19 cellular contexts compared by ENCODE assay signal in genomic region chr14:50452285-50452684, GRCh38. TPM values are rescaled to one million over a fixed set of nuclear protein-coding genes. Genes with fewer than 3 reads are reported as not detected.
DNase-seq lines count a peak whose midpoint lies in the region; ATAC-seq and TF ChIP-seq lines count a peak whose summit lies in the region.
"Had no signal": no experiment of that assay in that cellular context is flagged by ENCODE, and none has a peak within 500 bp of the region (broad histone marks: within the 10 kb centered on the region; RNA-seq: fewer than 3 reads in every experiment).

No MANE protein-coding gene starts in this region.

- no peak overlapping the region for H3K4me2 ChIP-seq in smooth muscle cell

- peaks cover 13% of the 10 kb centered on the region for H3F3A ChIP-seq in smooth muscle cell (ENCODE audit: low read depth)

- H3K9me3 ChIP-seq in smooth muscle cell (replicated peaks; ENCODE audit: low read depth) = no peaks in the 10 kb centered on the region

- WGBS in smooth muscle cell (ENCODE audit: low lambda C conversion rate) = 94% methylated on average over 1 of the region's 1 CpG

- peaks cover 49% of the 10 kb centered on the region for H3K36me3 Mint-ChIP-seq in activated CD4-positive, alpha-beta T cell treated with anti-CD3 and anti-CD28 coated beads for 36 hours (ENCODE audit: low read depth)

- no peak overlapping the region for H3K4me3 Mint-ChIP-seq in activated CD4-positive, alpha-beta T cell treated with anti-CD3 and anti-CD28 coated beads for 36 hours
- H3K4me3 Mint-ChIP-seq: WTC11 had no signal

- H3K9ac ChIP-seq in smooth muscle cell (ENCODE audit: low read depth) = peak overlapping the region; percentile 43
- H3K9ac ChIP-seq: parathyroid adenoma had no signal

- H2AFZ ChIP-seq in smooth muscle cell (ENCODE audit: low read depth) = no peak overlapping the region
- H2AFZ ChIP-seq: parathyroid adenoma had no signal

- peaks cover 20% of the 10 kb centered on the region for H3K4me1 Mint-ChIP-seq in activated CD4-positive, alpha-beta T cell treated with anti-CD3 and anti-CD28 coated beads for 36 hours

- peaks cover 5% of the 10 kb centered on the region for H3K9me3 Mint-ChIP-seq in activated CD4-positive, alpha-beta T cell treated with anti-CD3 and anti-CD28 coated beads for 36 hours (ENCODE audit: low read depth)

- no peaks in the 10 kb centered on the region for H3K4me1 ChIP-seq in smooth muscle cell (ENCODE audit: low read depth)

- intact Hi-C loops in activated CD4-positive, alpha-beta T cell treated with anti-CD3 and anti-CD28 coated beads for 36 hours (cut with DNase I, micrococcal nuclease) = loop anchor here in 1 of 2 experiments (5.0 kb wide), 1 partner anchor 110 kb away; no protein-coding TSS in a partner anchor

- no peak overlapping the region for H3K4me3 ChIP-seq in smooth muscle cell

- CTCF ChIA-PET in activated CD4-positive, alpha-beta T cell treated with anti-CD3 and anti-CD28 coated beads for 36 hours (lab: Charles Lee) = interaction anchor here (0.5 to 1.9 kb wide), 2 partner anchors 76 to 131 kb away, joined by 5 to 8 read pairs; no protein-coding TSS in a partner anchor

- H3K27me3 Mint-ChIP-seq in activated CD4-positive, alpha-beta T cell treated with anti-CD3 and anti-CD28 coated beads for 36 hours = no peaks in the 10 kb centered on the region

- peak overlapping the region; percentile 39 for H3K27ac Mint-ChIP-seq in activated CD4-positive, alpha-beta T cell treated with anti-CD3 and anti-CD28 coated beads for 36 hours
- H3K27ac Mint-ChIP-seq: WTC11 had no signal

- H4K20me1 ChIP-seq in smooth muscle cell (ENCODE audit: low read depth) = peaks cover 4% of the 10 kb centered on the region

- no peaks in the 10 kb centered on the region for H3K79me2 ChIP-seq in smooth muscle cell (ENCODE audit: low read depth)
- H3K79me2 ChIP-seq: parathyroid adenoma had no signal

- peak overlapping the region; percentile 88 for H3K27ac ChIP-seq in smooth muscle cell (ENCODE audit: low read depth)
- H3K27ac ChIP-seq: parathyroid adenoma had no signal

- DNase-seq in activated CD4-positive, alpha-beta T cell treated with anti-CD3 and anti-CD28 coated beads for 36 hours = no peak
- no peak for DNase-seq in activated CD4-positive, alpha-beta T cell treated with anti-CD3 and anti-CD28 coated beads, Interleukin-2, amount 50 U/mL, for 4 hours
- DNase-seq in NCI-H69 (lab: John Stamatoyannopoulos, UW) = peak; percentile 43
- peak; percentile 29 for DNase-seq in dedifferentiated amniotic fluid mesenchymal stem cell (ENCODE audit: extremely low spot score)
- no peak for DNase-seq in smooth muscle cell (lab: John Stamatoyannopoulos, UW; ENCODE audit: unreplicated experiment)
- no peak for DNase-seq in NCI-H748 (lab: John Stamatoyannopoulos, UW; ENCODE audit: unreplicated experiment)
- DNase-seq in activated CD4-positive, alpha-beta T cell treated with anti-CD3 and anti-CD28 coated beads for 1 hour = no peak
- DNase-seq: activated effector memory CD4-positive, alpha-beta T cell treated with Interleukin-2 at 50 U/mL for 16 hours; C1 segment of cervical spinal cord; cerebellar nuclear complex; DMS79; KG1; left ventricle myocardium superior; NCI-H146; stimulated activated CD4-positive, alpha-beta T cell treated with anti-CD3 and anti-CD28 coated beads, Interleukin-2, amount 100 ng/mL, for 24 hours; T-helper 1 cell had no signal

- no peak for TF ChIP-seq CTCF in smooth muscle cell (IDR thresholded peaks at IDR 0.05; ENCODE audit: borderline replicate concordance, insufficient read depth, poor library complexity, severe bottlenecking)

- POLR2A ChIA-PET in activated CD4-positive, alpha-beta T cell treated with anti-CD3 and anti-CD28 coated beads for 36 hours (lab: Charles Lee) = no interaction called here

- H3K36me3 ChIP-seq in smooth muscle cell (ENCODE audit: low read depth) = peaks cover 36% of the 10 kb centered on the region

- ATAC-seq in activated CD4-positive, alpha-beta T cell treated with anti-CD3 and anti-CD28 coated beads for 36 hours = no peak
- ATAC-seq in GM18517 (IDR thresholded peaks at IDR 0.05; ENCODE audit: unreplicated experiment) = no peak
- ATAC-seq: left ventricle myocardium superior, WTC11 had no signal

- no peaks in the 10 kb centered on the region for H3K27me3 ChIP-seq in smooth muscle cell (ENCODE audit: low read depth)

RNA-seq across cellular contexts. Expression of gene CDKL1, which starts 55.6 kb away (rescaled TPM):
- total RNA-seq in activated CD4-positive, alpha-beta T cell treated with anti-CD3 and anti-CD28 coated beads for 36 hours = 1 to 10 TPM; 2.9 to 4.4 TPM
- total RNA-seq in smooth muscle cell = 3.0 and 4.9 TPM in 2 replicates
- polyA plus RNA-seq in smooth muscle cell = 1.6 and 1.7 TPM in 2 replicates

Comparison
In these comparisons a context has a peak if more than half of its experiments do, and no peak if none do; other contexts are left out.
1. DNase-seq: peak in NCI-H69 (single experiment) and dedifferentiated amniotic fluid mesenchymal stem cell (single experiment); none in activated CD4-positive, alpha-beta T cell treated with anti-CD3 and anti-CD28 coated beads for 36 hours (single experiment), activated CD4-positive, alpha-beta T cell treated with anti-CD3 and anti-CD28 coated beads, Interleukin-2, amount 50 U/mL, for 4 hours (0 of 2), smooth muscle cell (single experiment), NCI-H748 (single experiment) and activated CD4-positive, alpha-beta T cell treated with anti-CD3 and anti-CD28 coated beads for 1 hour (single experiment).